8 cellular contexts compared by ENCODE assay signal in the genomic region with DNA sequence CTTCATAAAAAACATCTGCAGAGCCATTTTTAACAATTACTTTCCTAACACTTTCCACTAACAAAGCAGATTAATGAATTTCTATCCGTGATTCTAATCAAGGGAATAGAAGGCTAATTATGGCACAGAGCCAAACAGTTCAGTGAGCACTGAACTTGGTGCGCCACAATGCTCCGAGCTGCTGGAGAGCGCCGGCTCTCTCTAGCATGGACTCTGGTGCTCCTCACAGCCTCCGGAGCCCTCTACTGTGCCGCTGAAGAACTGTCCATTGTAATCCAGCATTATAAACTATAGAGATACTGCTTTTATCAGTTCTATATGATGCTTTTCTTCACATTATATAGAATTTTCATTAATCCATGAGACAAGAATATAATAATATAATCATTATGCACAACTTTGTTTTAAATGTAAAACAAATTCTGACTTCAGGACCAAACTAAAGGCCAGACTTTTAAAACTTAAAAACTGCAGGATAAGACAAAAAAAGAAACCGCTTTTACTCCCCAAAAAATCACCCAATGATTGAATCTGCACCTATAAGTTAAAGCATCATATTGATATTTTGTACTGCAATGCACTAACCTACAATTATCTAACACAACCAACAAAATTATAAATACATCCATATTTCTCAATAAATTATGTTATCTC.
DNase-seq lines count a peak whose midpoint lies in the region; ATAC-seq and TF ChIP-seq lines count a peak whose summit lies in the region.

No MANE protein-coding gene starts in this region.

- no peaks in the 10 kb centered on the region for H3K4me1 ChIP-seq in Peyer's patch
- H3K4me1 ChIP-seq in CD8-positive, alpha-beta T cell (ENCODE audit: insufficient read depth, low read length), result no peaks in the 10 kb centered on the region

- POLR2A ChIA-PET in CD8-positive, alpha-beta T cell (lab: Charles Lee), result no interaction called here

- no peaks in the 10 kb centered on the region for H3K4me1 Mint-ChIP-seq in nephron
- H3K4me1 Mint-ChIP-seq in CD8-positive, alpha-beta T cell (ENCODE audit: low read depth), result peaks cover 3% of the 10 kb centered on the region

- no peaks in the 10 kb centered on the region for H3K36me3 ChIP-seq in Peyer's patch
- H3K36me3 ChIP-seq in CD8-positive, alpha-beta T cell (ENCODE audit: insufficient read depth, low read length), result peaks cover 4% of the 10 kb centered on the region

- no peak overlapping the region for H3K4me3 ChIP-seq in Peyer's patch
- H3K4me3 ChIP-seq in CD8-positive, alpha-beta T cell (ENCODE audit: low read depth, low read length), result no peak overlapping the region

- no peak overlapping the region for H3K27ac Mint-ChIP-seq in nephron
- no peak overlapping the region for H3K27ac Mint-ChIP-seq in CD8-positive, alpha-beta T cell

- no peaks in the 10 kb centered on the region for H3K9me3 Mint-ChIP-seq in nephron
- peaks cover 5% of the 10 kb centered on the region for H3K9me3 Mint-ChIP-seq in CD8-positive, alpha-beta T cell

- H3K27me3 ChIP-seq in Peyer's patch, result no peaks in the 10 kb centered on the region
- H3K27me3 ChIP-seq in CD8-positive, alpha-beta T cell (ENCODE audit: insufficient read depth, low read length), result no peaks in the 10 kb centered on the region

- no peaks in the 10 kb centered on the region for H3K27me3 Mint-ChIP-seq in nephron (ENCODE audit: low read depth)
- H3K27me3 Mint-ChIP-seq in CD8-positive, alpha-beta T cell (ENCODE audit: low read depth), result no peaks in the 10 kb centered on the region

- TF ChIP-seq POLR2A in Peyer's patch (IDR thresholded peaks at IDR 0.05) (no peak), erythroblast (IDR thresholded peaks at IDR 0.05; ENCODE audit: low read length) (no peak)

- no peak overlapping the region for H3K27ac ChIP-seq in Peyer's patch
- H3K27ac ChIP-seq in CD8-positive, alpha-beta T cell (ENCODE audit: low read depth, low read length), result no peak overlapping the region

- intact Hi-C loops in CD8-positive, alpha-beta T cell (cut with DNase I, micrococcal nuclease), result no loop called here

- H3K4me3 Mint-ChIP-seq in nephron, result no peak overlapping the region
- no peak overlapping the region for H3K4me3 Mint-ChIP-seq in CD8-positive, alpha-beta T cell

- peaks cover 20% of the 10 kb centered on the region for H3K36me3 Mint-ChIP-seq in nephron (ENCODE audit: low read depth)
- H3K36me3 Mint-ChIP-seq in CD8-positive, alpha-beta T cell, result peaks cover 38% of the 10 kb centered on the region

- no peak for ATAC-seq in CD8-positive, alpha-beta T cell
- ATAC-seq in HG03442 (IDR thresholded peaks at IDR 0.05; ENCODE audit: unreplicated experiment), result no peak
- ATAC-seq in HG03108 (IDR thresholded peaks at IDR 0.05; ENCODE audit: unreplicated experiment), result no peak

- CTCF ChIA-PET in CD8-positive, alpha-beta T cell (lab: Charles Lee), result no interaction called here

- DNase-seq in AG09319 (ENCODE audit: extremely low read depth, low read depth), result peak; percentile 37
- DNase-seq in HuH-7 (ENCODE audit: low spot score), result peak; percentile 66
- DNase-seq in Peyer's patch, result peak in 2 of 3 donors; percentile 75 to 82
- peak; percentile 50 to 65 for DNase-seq in erythroblast (lab: John Stamatoyannopoulos, UW)
- DNase-seq in CD8-positive, alpha-beta T cell, result no peak

- TF ChIP-seq CTCF in AG09319 (IDR thresholded peaks at IDR 0.05; ENCODE audit: low read depth, low read length), result peak; percentile 82
- TF ChIP-seq CTCF in Peyer's patch (IDR thresholded peaks at IDR 0.05), result peak in 4 of 6 experiments; percentile 38 to 90 (median 86)
- peak; percentile 77 to 89 (median 81) for TF ChIP-seq CTCF in nephron (IDR thresholded peaks at IDR 0.05; ENCODE audit: unreplicated experiment in 3 of 3)
- TF ChIP-seq CTCF in CD8-positive, alpha-beta T cell (IDR thresholded peaks at IDR 0.05), result no peak

- H3K9me3 ChIP-seq in Peyer's patch, result no peaks in the 10 kb centered on the region
- no peaks in the 10 kb centered on the region for H3K9me3 ChIP-seq in CD8-positive, alpha-beta T cell (ENCODE audit: low read length)

Comparison
In these comparisons a context has a peak if more than half of its experiments do, and no peak if none do; other contexts are left out.
1. DNase-seq: peak in AG09319 (single experiment), HuH-7 (single experiment), Peyer's patch (2 of 3) and erythroblast (2 of 2); none in CD8-positive, alpha-beta T cell (0 of 7).